ENCODE assay signal across 8 cellular contexts in the genomic region with DNA sequence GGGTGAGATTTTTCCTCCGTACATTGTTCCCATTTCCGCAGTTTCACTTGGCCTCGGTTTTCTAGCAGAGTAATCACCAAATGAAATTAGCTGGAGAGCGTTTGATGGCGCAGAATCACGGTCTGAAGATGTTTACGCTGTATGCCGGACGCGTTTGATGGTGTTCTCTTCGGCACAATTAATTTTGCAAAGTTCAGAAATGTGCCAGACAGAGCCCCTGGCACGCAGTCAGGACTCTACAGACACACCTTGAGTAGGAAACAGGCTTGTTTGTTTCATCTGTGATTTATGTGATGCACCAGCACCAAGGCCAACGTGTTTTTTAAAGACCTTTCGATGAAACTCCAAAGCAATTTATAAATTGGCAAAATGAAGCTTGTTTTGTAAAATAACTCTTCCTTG. TPM values are rescaled to one million over a fixed set of nuclear protein-coding genes. Genes with fewer than 3 reads are reported as not detected.
DNase-seq lines count a peak whose midpoint lies in the region; ATAC-seq and TF ChIP-seq lines count a peak whose summit lies in the region.

No MANE protein-coding gene starts in this region.

- H3K9ac ChIP-seq in ES-I3 (ENCODE audit: low read depth, low read length): peak overlapping the region; percentile 88

- no peak overlapping the region for H3K27ac Mint-ChIP-seq in T-helper 17 cell
- H3K27ac Mint-ChIP-seq in progenitor cell of endocrine pancreas: peak overlapping the region; percentile 98

- H3K27me3 Mint-ChIP-seq in T-helper 17 cell (peaks cover 41% of the 10 kb centered on the region), progenitor cell of endocrine pancreas (peaks cover 3% of the 10 kb centered on the region)

- H3K4me3 Mint-ChIP-seq in T-helper 17 cell (peak overlapping the region; percentile 88), progenitor cell of endocrine pancreas (ENCODE audit: low read depth) (peak overlapping the region; percentile 92)

- H3K36me3 Mint-ChIP-seq in T-helper 17 cell (ENCODE audit: low read depth) (peaks cover 2% of the 10 kb centered on the region), progenitor cell of endocrine pancreas (ENCODE audit: insufficient read depth) (no peaks in the 10 kb centered on the region)

- DNase-seq in T-helper 17 cell: no peak
- no peak for DNase-seq in fibroblast of the aortic adventitia (ENCODE audit: low read depth)
- no peak for DNase-seq in progenitor cell of endocrine pancreas (ENCODE audit: low spot score, unreplicated experiment)
- DNase-seq in stimulated activated CD4-positive, alpha-beta T cell treated with anti-CD3 and anti-CD28 coated beads, Interleukin-2, amount 100 ng/mL, for 24 hours: no peak
- no peak for DNase-seq in effector CD8-positive, alpha-beta T cell (lab: John Stamatoyannopoulos, UW)
- DNase-seq in NCI-H446 (lab: John Stamatoyannopoulos, UW): no peak

- no peaks in the 10 kb centered on the region for H3K9me3 Mint-ChIP-seq in progenitor cell of endocrine pancreas (ENCODE audit: low read depth)

- peaks cover 11% of the 10 kb centered on the region; the same call in 1 of the 2 replicates for H3K4me1 ChIP-seq in ES-I3 (ENCODE audit: insufficient read depth, low read length)

- H3K4me1 Mint-ChIP-seq in T-helper 17 cell (peaks cover 11% of the 10 kb centered on the region), progenitor cell of endocrine pancreas (ENCODE audit: low read depth) (peaks cover 24% of the 10 kb centered on the region)

- TF ChIP-seq CTCF in fibroblast of the aortic adventitia (IDR thresholded peaks at IDR 0.05; ENCODE audit: insufficient read depth, low read length): no peak
- TF ChIP-seq CTCF in progenitor cell of endocrine pancreas (IDR thresholded peaks at IDR 0.05; ENCODE audit: unreplicated experiment): no peak

- ATAC-seq in T-helper 17 cell (peak; percentile 6), HG03565 (IDR thresholded peaks at IDR 0.05; ENCODE audit: unreplicated experiment) (no peak)

- peak overlapping the region; percentile 75 for H3K4me3 ChIP-seq in fibroblast of the aortic adventitia (ENCODE audit: low read depth, low read length)

- H3K9me3 ChIP-seq in ES-I3 (ENCODE audit: control insufficient read depth, insufficient read depth, low read length): no peaks in the 10 kb centered on the region
- H3K9me3 ChIP-seq in T-helper 17 cell (ENCODE audit: control insufficient read depth, low read length, poor library complexity, severe bottlenecking): no peaks in the 10 kb centered on the region

- H3K36me3 ChIP-seq in ES-I3 (ENCODE audit: insufficient read depth, low read length): no peaks in the 10 kb centered on the region

RNA-seq across cellular contexts. Expression of gene LIFR, which starts 0.9 kb away (rescaled TPM):
- under 1 TPM in 1 of 2 donors, not detected in 1; 0.27 TPM for total RNA-seq in T-helper 17 cell
- total RNA-seq in fibroblast of the aortic adventitia (ENCODE audit: low replicate concordance): 38.6 and 45.0 TPM in 2 replicates
- total RNA-seq in progenitor cell of endocrine pancreas: 33.4 and 36.4 TPM in 2 replicates

Comparison
In these comparisons a context has a peak if more than half of its experiments do, and no peak if none do; other contexts are left out.
1. RNA of gene LIFR, which starts 0.9 kb away (total RNA-seq): 38.6 to 45.0 TPM in fibroblast of the aortic adventitia and 33.4 to 36.4 TPM in progenitor cell of endocrine pancreas; 0.27 TPM in T-helper 17 cell; every median in the first group is over 10 times any median in the second.